8 cellular contexts compared by ENCODE assay signal in genomic region chr15:100879461-100880138, GRCh38. TPM values are rescaled to one million over a fixed set of nuclear protein-coding genes. Genes with fewer than 3 reads are reported as not detected.
DNase-seq lines count a peak whose midpoint lies in the region; ATAC-seq and TF ChIP-seq lines count a peak whose summit lies in the region.

TSS of gene ALDH1A3 (plus strand) at chr15:100879831. CDS start at chr15:100879908, 77 bp downstream.

- H3K27ac ChIP-seq in ACC112 (ENCODE audit: low read depth, low read length) (no peak within 1 kb of the TSS), mesendoderm (ENCODE audit: low read depth, low read length) (no peak within 1 kb of the TSS), upper lobe of right lung (no peak within 1 kb of the TSS)

- DNase-seq in RPMI8226 = peak; percentile 37
- peak; percentile 58 for DNase-seq in dermis blood vessel endothelial cell
- no peak for DNase-seq in mesendoderm
- no peak for DNase-seq in upper lobe of right lung
- DNase-seq in effector CD8-positive, alpha-beta T cell (lab: John Stamatoyannopoulos, UW) = no peak
- no peak for DNase-seq in activated CD4-positive, CD25-positive, alpha-beta regulatory T cell (lab: John Stamatoyannopoulos, UW)

- WGBS in mesendoderm (ENCODE audit: extremely low coverage, insufficient coverage, low lambda C conversion rate) = no CpG with 5 or more reads among the region's 94 CpGs

- H4K5ac ChIP-seq in mesendoderm (ENCODE audit: low read length) = no peak within 1 kb of the TSS

- ATAC-seq in GM19035 (IDR thresholded peaks at IDR 0.05; ENCODE audit: unreplicated experiment) = peak; percentile 46
- peak; percentile 80 for ATAC-seq in upper lobe of right lung

- H3K36me3 ChIP-seq in ACC112 (ENCODE audit: insufficient read depth, low read length) = no peaks in the 10 kb centered on the region
- no peaks in the 10 kb centered on the region for H3K36me3 ChIP-seq in mesendoderm (ENCODE audit: control insufficient read depth, insufficient read depth, low read length)
- H3K36me3 ChIP-seq in upper lobe of right lung = no peaks in the 10 kb centered on the region

- H3K18ac ChIP-seq in mesendoderm (ENCODE audit: low read length) = peak within 1 kb of the TSS; percentile 72

- TF ChIP-seq CTCF in upper lobe of right lung (IDR thresholded peaks at IDR 0.05) = no peak

- peak within 1 kb of the TSS; percentile 65 for H2AFZ ChIP-seq in ACC112 (ENCODE audit: low read length, unreplicated experiment)

- H2BK5ac ChIP-seq in mesendoderm (ENCODE audit: low read length) = no peak within 1 kb of the TSS

- intact Hi-C loops in upper lobe of right lung (cut with DNase I) = loop anchor here (10.0 kb wide), 1 partner anchor 245 kb away; no protein-coding TSS in a partner anchor

- peak within 1 kb of the TSS; percentile 85 for H3K4me2 ChIP-seq in mesendoderm (ENCODE audit: low read length)

- H3K4me1 ChIP-seq in ACC112 (ENCODE audit: control insufficient read depth, insufficient read depth, low read length, unreplicated experiment) = no peaks in the 10 kb centered on the region
- no peaks in the 10 kb centered on the region for H3K4me1 ChIP-seq in mesendoderm (ENCODE audit: control insufficient read depth, low read depth, low read length)
- H3K4me1 ChIP-seq in upper lobe of right lung = no peaks in the 10 kb centered on the region

- H2BK15ac ChIP-seq in mesendoderm (replicated peaks; ENCODE audit: low read depth) = no peak within 1 kb of the TSS

- H3K27me3 ChIP-seq in ACC112 (ENCODE audit: insufficient read depth, low read length) (peaks cover 15% of the 10 kb centered on the region; the same call in 1 of the 2 replicates), mesendoderm (ENCODE audit: insufficient read depth, low read length, poor library complexity) (peaks cover 14% of the 10 kb centered on the region), upper lobe of right lung (peaks cover 49% of the 10 kb centered on the region)

- peak within 1 kb of the TSS; percentile 65 for H3K9ac ChIP-seq in mesendoderm (ENCODE audit: low read length)

- H2AK5ac ChIP-seq in mesendoderm (ENCODE audit: low read length) = no peak within 1 kb of the TSS

- peak within 1 kb of the TSS; percentile 79 for H3K56ac ChIP-seq in mesendoderm (ENCODE audit: low read length)

- H3K79me2 ChIP-seq in ACC112 (ENCODE audit: control insufficient read depth, insufficient read depth, low read length, unreplicated experiment) (no peaks in the 10 kb centered on the region), mesendoderm (ENCODE audit: control insufficient read depth, insufficient read depth, low read length) (no peaks in the 10 kb centered on the region)

- H2BK120ac ChIP-seq in mesendoderm (ENCODE audit: low read depth, low read length) = peak within 1 kb of the TSS; percentile 17

- no peak within 1 kb of the TSS for H4K8ac ChIP-seq in mesendoderm (ENCODE audit: low read depth, low read length)

- H3K4ac ChIP-seq in mesendoderm (ENCODE audit: low read depth, low read length) = peak within 1 kb of the TSS; percentile 81

- H3K4me3 ChIP-seq in ACC112 (ENCODE audit: low read depth, low read length) (peak within 1 kb of the TSS; percentile 80), mesendoderm (ENCODE audit: low read length) (peak within 1 kb of the TSS; percentile 35), upper lobe of right lung (peak within 1 kb of the TSS; percentile 45)

- H3K23ac ChIP-seq in mesendoderm (ENCODE audit: low read length) = peak within 1 kb of the TSS; percentile 35

- no peaks in the 10 kb centered on the region for H3K9me3 ChIP-seq in upper lobe of right lung

- no peaks in the 10 kb centered on the region for H3K79me1 ChIP-seq in mesendoderm (ENCODE audit: low read length)

RNA-seq across cellular contexts. Expression of gene ALDH1A3, which starts in this region (rescaled TPM):
- total RNA-seq in dermis blood vessel endothelial cell (26.4 and 51.2 TPM in 2 replicates), upper lobe of right lung (9.9 TPM)
- 3.6 TPM for polyA plus RNA-seq in mesendoderm (2013, experiment 1 of 2)
- 3.3 TPM for polyA plus RNA-seq in mesendoderm (2013, experiment 2 of 2)

Comparison
In these comparisons a context has a peak if more than half of its experiments do, and no peak if none do; other contexts are left out.
1. DNase-seq: peak in RPMI8226 (single experiment) and dermis blood vessel endothelial cell (single experiment); none in mesendoderm (single experiment), upper lobe of right lung (single experiment), effector CD8-positive, alpha-beta T cell (single experiment) and activated CD4-positive, CD25-positive, alpha-beta regulatory T cell (0 of 4).
2. Peak in every context shown above with its lines, with median percentiles within 50 percentile points of each other: H3K4me3 ChIP-seq.